In genomic region chr10:79779310-79779938, GRCh38 we compare ENCODE assay signal across 8 cellular contexts. TPM values are rescaled to one million over a fixed set of nuclear protein-coding genes. Genes with fewer than 3 reads are reported as not detected.
DNase-seq lines count a peak whose midpoint lies in the region; ATAC-seq and TF ChIP-seq lines count a peak whose summit lies in the region.
"Not testable (repeated sequence)": the region's sequence is repeated elsewhere in the genome, so short reads cannot be mapped to it uniquely, and the experiment has no call there.

No MANE protein-coding gene starts in this region.

- H3K4me1 ChIP-seq in breast epithelium, sigmoid colon, uterus: not testable (repeated sequence)

- intact Hi-C loops in activated CD4-positive, alpha-beta T cell treated with anti-CD3 and anti-CD28 coated beads for 36 hours (cut with DNase I, micrococcal nuclease): loop anchor here (1.0 to 5.0 kb wide), 2 partner anchors 148 to 150 kb away; no protein-coding TSS in a partner anchor
- intact Hi-C loops in breast epithelium (cut with DNase I; ENCODE audit: low total_unique reads); sigmoid colon (cut with DNase I); uterus (cut with DNase I; ENCODE audit: low total_unique reads): not testable (repeated sequence)

- not testable (repeated sequence) for H3K27me3 Mint-ChIP-seq in activated CD4-positive, alpha-beta T cell treated with anti-CD3 and anti-CD28 coated beads for 36 hours

- TF ChIP-seq POLR2A in breast epithelium (IDR thresholded peaks at IDR 0.05); sigmoid colon (IDR thresholded peaks at IDR 0.05); uterus (IDR thresholded peaks at IDR 0.05): not testable (repeated sequence)

- H3K4me1 Mint-ChIP-seq in activated CD4-positive, alpha-beta T cell treated with anti-CD3 and anti-CD28 coated beads for 36 hours: not testable (repeated sequence)

- peak; percentile 93 for ATAC-seq in GM18498 (IDR thresholded peaks at IDR 0.05; ENCODE audit: unreplicated experiment)
- ATAC-seq in HG02840 (IDR thresholded peaks at IDR 0.05; ENCODE audit: low FRiP score, unreplicated experiment): peak; percentile 95
- peak; percentile 95 for ATAC-seq in activated CD4-positive, alpha-beta T cell treated with anti-CD3 and anti-CD28 coated beads for 36 hours

- H3K36me3 Mint-ChIP-seq in activated CD4-positive, alpha-beta T cell treated with anti-CD3 and anti-CD28 coated beads for 36 hours (ENCODE audit: low read depth): not testable (repeated sequence)

- CTCF ChIA-PET in activated CD4-positive, alpha-beta T cell treated with anti-CD3 and anti-CD28 coated beads for 36 hours (lab: Charles Lee): interaction anchor here (0.6 to 1.0 kb wide), 2 partner anchors 150 to 303 kb away, joined by 3 to 4 read pairs; no protein-coding TSS in a partner anchor

- TF ChIP-seq CTCF in breast epithelium (IDR thresholded peaks at IDR 0.05) (peak in 1 of 3 donors; percentile 50), sigmoid colon (IDR thresholded peaks at IDR 0.05) (peak in 3 of 4 experiments; percentile 29 to 62 (median 44)), uterus (IDR thresholded peaks at IDR 0.05) (peak in 3 of 4 experiments; percentile 39 to 58 (median 44))

- H3K27me3 ChIP-seq in breast epithelium, sigmoid colon, uterus: not testable (repeated sequence)

- not testable (repeated sequence) for H3K36me3 ChIP-seq in breast epithelium, sigmoid colon, uterus

- not testable (repeated sequence) for H3K4me3 ChIP-seq in breast epithelium, sigmoid colon, uterus

- H3K27ac ChIP-seq in breast epithelium, sigmoid colon, uterus: not testable (repeated sequence)

- POLR2A ChIA-PET in activated CD4-positive, alpha-beta T cell treated with anti-CD3 and anti-CD28 coated beads for 36 hours (lab: Charles Lee): not testable (repeated sequence)

- DNase-seq in NCI-H187 (lab: John Stamatoyannopoulos, UW) (peak; percentile 1 to 4), breast epithelium (ENCODE audit: low spot score in 2 of 2) (peak; percentile 28 to 62), iPS DF 4.7 (ENCODE audit: extremely low read depth, low spot score) (peak; percentile 38), sigmoid colon (peak; percentile 83), uterus (peak; percentile 69 to 73)
- peak; percentile 77 for DNase-seq in activated CD4-positive, alpha-beta T cell treated with anti-CD3 and anti-CD28 coated beads for 36 hours

- not testable (repeated sequence) for H3K4me3 Mint-ChIP-seq in activated CD4-positive, alpha-beta T cell treated with anti-CD3 and anti-CD28 coated beads for 36 hours

- H3K9me3 Mint-ChIP-seq in activated CD4-positive, alpha-beta T cell treated with anti-CD3 and anti-CD28 coated beads for 36 hours (ENCODE audit: low read depth): not testable (repeated sequence)

- H3K27ac Mint-ChIP-seq in activated CD4-positive, alpha-beta T cell treated with anti-CD3 and anti-CD28 coated beads for 36 hours: not testable (repeated sequence)

- not testable (repeated sequence) for H3K9me3 ChIP-seq in breast epithelium, sigmoid colon, uterus

- 7 to 10% methylated on average over 14 of the region's 14 CpGs for WGBS in sigmoid colon, 2 donors

- not testable (repeated sequence) for TF ChIP-seq EP300 in sigmoid colon (IDR thresholded peaks at IDR 0.05)

RNA-seq across cellular contexts. Expression of gene NUTM2E, which starts 47.1 kb away (rescaled TPM):
- under 1 TPM; 0.11 to 0.27 TPM for total RNA-seq in activated CD4-positive, alpha-beta T cell treated with anti-CD3 and anti-CD28 coated beads for 36 hours
- total RNA-seq in breast epithelium: under 1 TPM in 1 of 3 donors, not detected in 2; 0.73 TPM
- total RNA-seq in sigmoid colon: not detected
- 1 to 10 TPM in 1 of 3 donors, not detected in 2; 1.2 TPM for polyA plus RNA-seq in sigmoid colon
- total RNA-seq in uterus: under 1 TPM in 1 of 4 donors, not detected in 3; 0.48 TPM

Comparison
In these comparisons a context has a peak if more than half of its experiments do, and no peak if none do; other contexts are left out.
1. DNase-seq: peak in every context shown above with its lines; median percentile 83 in sigmoid colon; 77 in activated CD4-positive, alpha-beta T cell treated with anti-CD3 and anti-CD28 coated beads for 36 hours; 71 in uterus; 45 in breast epithelium; 38 in iPS DF 4.7; 2 in NCI-H187.